ENCODE assay signal across 2 cellular contexts in genomic region chr7:28854750-28855074, GRCh38.
TF ChIP-seq lines count a peak whose summit lies in the region.

No MANE protein-coding gene starts in this region.

TF ChIP-seq in IMR-90, 13 proteins besides CTCF, POLR2A, EP300 and RAD21:
- TF ChIP-seq MXI1 (IDR thresholded peaks at IDR 0.05; ENCODE audit: borderline replicate concordance, low read depth, low read length) (no peak), MAZ (IDR thresholded peaks at IDR 0.05; ENCODE audit: borderline replicate concordance, low read depth, low read length) (no peak), RCOR1 (IDR thresholded peaks at IDR 0.05; ENCODE audit: insufficient replicate concordance, low read length) (no peak)

TF ChIP-seq in K562, 482 proteins besides CTCF, POLR2A, EP300 and RAD21:
- peak; percentile 44 for TF ChIP-seq ATF3 (IDR thresholded peaks at IDR 0.05)
- TF ChIP-seq ATF3 (CRISPR knock-in tag; conservative IDR thresholded peaks at IDR 0.05) = no peak
- no peak for TF ChIP-seq ZNF24 (IDR thresholded peaks at IDR 0.05)
- TF ChIP-seq SETDB1 (IDR thresholded peaks at IDR 0.05; ENCODE audit: low read length) = no peak
- no peak for TF ChIP-seq ZNF57 (CRISPR knock-in tag; IDR thresholded peaks at IDR 0.05)
- TF ChIP-seq FOXJ2 (tag; IDR thresholded peaks at IDR 0.05) = no peak
- TF ChIP-seq SAFB (IDR thresholded peaks at IDR 0.05; ENCODE audit: borderline replicate concordance, low read depth, low read length) = no peak
- TF ChIP-seq PRMT5 (CRISPR knock-in tag; IDR thresholded peaks at IDR 0.05) = no peak
- TF ChIP-seq, protein P1, sequence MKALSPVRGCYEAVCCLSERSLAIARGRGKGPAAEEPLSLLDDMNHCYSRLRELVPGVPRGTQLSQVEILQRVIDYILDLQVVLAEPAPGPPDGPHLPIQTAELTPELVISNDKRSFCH (CRISPR knock-in tag; IDR thresholded peaks at IDR 0.05) = no peak
- TF ChIP-seq, protein P1 (tag; IDR thresholded peaks at IDR 0.05) = no peak
- no peak for TF ChIP-seq PYGO2 (tag; IDR thresholded peaks at IDR 0.05)
- peak; percentile 94 for TF ChIP-seq ZNF134 (CRISPR knock-in tag; conservative IDR thresholded peaks at IDR 0.05)
- TF ChIP-seq SMAD4 (CRISPR knock-in tag; conservative IDR thresholded peaks at IDR 0.05) = no peak
- TF ChIP-seq FOSL1 (tag; conservative IDR thresholded peaks at IDR 0.05) = no peak
- no peak for TF ChIP-seq ZNF707 (CRISPR knock-in tag; conservative IDR thresholded peaks at IDR 0.05)
- no peak for TF ChIP-seq L3MBTL2 (IDR thresholded peaks at IDR 0.05)
- TF ChIP-seq GTF2F1 (IDR thresholded peaks at IDR 0.05; ENCODE audit: low read depth, low read length) = no peak
- TF ChIP-seq ZFP1 (CRISPR knock-in tag; IDR thresholded peaks at IDR 0.05) = no peak
